ENCODE assay signal across 1 cellular context in the genomic region with DNA sequence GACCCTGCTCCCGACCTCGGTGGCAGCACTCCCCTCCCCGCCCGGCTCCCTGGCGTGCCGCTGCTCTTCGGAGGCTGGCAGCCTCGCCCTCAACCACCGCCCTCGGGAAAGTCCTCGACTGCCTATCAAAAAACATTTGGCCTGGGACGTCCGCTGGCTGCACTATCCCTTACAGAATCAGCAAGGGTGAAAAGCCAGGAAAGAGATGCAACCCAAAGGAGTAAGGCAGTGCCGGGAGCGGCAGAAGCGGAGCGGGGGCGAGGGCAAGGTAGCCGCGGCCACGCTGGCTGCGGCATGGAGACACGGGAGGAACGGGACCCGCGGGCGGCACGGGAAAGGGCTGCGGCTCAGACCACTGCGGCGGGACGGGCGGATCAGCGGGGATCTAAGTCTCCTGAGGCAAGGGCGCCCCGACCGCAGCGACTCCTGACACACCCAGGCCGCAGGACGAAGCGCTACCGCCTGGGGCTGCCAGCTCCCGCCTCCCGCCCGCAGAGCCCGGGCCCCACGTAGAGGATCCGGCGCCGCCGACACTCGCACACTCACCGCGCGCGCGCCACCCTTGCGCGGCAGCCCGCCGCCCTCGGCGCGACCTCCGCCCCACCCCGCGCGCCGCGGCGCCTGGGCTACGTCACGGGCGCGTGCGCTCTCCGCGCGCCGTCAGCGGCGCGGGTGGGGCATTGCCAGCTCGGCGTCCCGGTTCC.
TF ChIP-seq lines count a peak whose summit lies in the region.

A gene with protein sequence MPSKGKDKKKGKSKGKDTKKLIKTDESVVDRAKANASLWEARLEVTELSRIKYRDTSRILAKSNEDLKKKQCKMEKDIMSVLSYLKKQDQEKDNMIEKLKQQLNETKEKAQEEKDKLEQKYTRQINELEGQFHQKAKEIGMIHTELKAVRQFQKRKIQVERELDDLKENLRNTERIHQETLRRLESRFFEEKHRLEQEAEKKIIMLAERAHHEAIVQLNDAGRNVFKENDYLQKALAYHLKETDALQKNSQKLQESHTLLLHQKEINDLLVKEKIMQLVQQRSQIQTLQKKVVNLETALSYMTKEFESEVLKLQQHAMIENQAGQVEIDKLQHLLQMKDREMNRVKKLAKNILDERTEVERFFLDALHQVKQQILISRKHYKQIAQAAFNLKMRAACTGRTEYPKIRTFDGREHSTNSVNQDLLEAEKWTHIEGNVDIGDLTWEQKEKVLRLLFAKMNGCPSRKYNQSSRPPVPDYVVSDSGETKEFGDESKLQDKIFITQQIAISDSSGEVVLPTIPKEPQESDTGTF (plus strand): TSS at position 646 of the 704 bp plus-strand sequence. CDS start 130 bp downstream, outside the sequence.
A gene with protein sequence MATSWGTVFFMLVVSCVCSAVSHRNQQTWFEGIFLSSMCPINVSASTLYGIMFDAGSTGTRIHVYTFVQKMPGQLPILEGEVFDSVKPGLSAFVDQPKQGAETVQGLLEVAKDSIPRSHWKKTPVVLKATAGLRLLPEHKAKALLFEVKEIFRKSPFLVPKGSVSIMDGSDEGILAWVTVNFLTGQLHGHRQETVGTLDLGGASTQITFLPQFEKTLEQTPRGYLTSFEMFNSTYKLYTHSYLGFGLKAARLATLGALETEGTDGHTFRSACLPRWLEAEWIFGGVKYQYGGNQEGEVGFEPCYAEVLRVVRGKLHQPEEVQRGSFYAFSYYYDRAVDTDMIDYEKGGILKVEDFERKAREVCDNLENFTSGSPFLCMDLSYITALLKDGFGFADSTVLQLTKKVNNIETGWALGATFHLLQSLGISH (minus strand): TSS at position 585 of the 704 bp plus-strand sequence. CDS start 31,186 bp downstream, outside the sequence.

TF ChIP-seq in HepG2, 621 proteins besides CTCF, POLR2A, EP300 and RAD21 (continued from another document and continues in another):
- TF ChIP-seq, protein P1, sequence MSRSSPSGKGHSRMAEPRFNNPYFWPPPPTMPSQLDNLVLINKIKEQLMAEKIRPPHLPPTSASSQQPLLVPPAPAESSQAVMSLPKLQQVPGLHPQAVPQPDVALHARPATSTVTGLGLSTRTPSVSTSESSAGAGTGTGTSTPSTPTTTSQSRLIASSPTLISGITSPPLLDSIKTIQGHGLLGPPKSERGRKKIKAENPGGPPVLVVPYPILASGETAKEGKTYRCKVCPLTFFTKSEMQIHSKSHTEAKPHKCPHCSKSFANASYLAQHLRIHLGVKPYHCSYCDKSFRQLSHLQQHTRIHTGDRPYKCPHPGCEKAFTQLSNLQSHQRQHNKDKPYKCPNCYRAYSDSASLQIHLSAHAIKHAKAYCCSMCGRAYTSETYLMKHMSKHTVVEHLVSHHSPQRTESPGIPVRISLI (CRISPR knock-in tag; IDR thresholded peaks at IDR 0.05; ENCODE audit: borderline replicate concordance), result peak; percentile 40; the same call in 1 of the 2 replicates
- no peak for TF ChIP-seq ZNF468 (CRISPR knock-in tag; IDR thresholded peaks at IDR 0.05)
- TF ChIP-seq, protein P2, sequence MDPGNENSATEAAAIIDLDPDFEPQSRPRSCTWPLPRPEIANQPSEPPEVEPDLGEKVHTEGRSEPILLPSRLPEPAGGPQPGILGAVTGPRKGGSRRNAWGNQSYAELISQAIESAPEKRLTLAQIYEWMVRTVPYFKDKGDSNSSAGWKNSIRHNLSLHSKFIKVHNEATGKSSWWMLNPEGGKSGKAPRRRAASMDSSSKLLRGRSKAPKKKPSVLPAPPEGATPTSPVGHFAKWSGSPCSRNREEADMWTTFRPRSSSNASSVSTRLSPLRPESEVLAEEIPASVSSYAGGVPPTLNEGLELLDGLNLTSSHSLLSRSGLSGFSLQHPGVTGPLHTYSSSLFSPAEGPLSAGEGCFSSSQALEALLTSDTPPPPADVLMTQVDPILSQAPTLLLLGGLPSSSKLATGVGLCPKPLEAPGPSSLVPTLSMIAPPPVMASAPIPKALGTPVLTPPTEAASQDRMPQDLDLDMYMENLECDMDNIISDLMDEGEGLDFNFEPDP (CRISPR knock-in tag; conservative IDR thresholded peaks at IDR 0.05), result no peak
- no peak for TF ChIP-seq GZF1 (CRISPR knock-in tag; IDR thresholded peaks at IDR 0.05)
- peak; percentile 32; the same call in 1 of the 2 replicates for TF ChIP-seq POGZ (CRISPR knock-in tag; IDR thresholded peaks at IDR 0.05)
- no peak for TF ChIP-seq ADNP (CRISPR knock-in tag; IDR thresholded peaks at IDR 0.05)
- peak; percentile 80 for TF ChIP-seq ZNF235 (CRISPR knock-in tag; IDR thresholded peaks at IDR 0.05; ENCODE audit: borderline replicate concordance)
- TF ChIP-seq, protein P3, sequence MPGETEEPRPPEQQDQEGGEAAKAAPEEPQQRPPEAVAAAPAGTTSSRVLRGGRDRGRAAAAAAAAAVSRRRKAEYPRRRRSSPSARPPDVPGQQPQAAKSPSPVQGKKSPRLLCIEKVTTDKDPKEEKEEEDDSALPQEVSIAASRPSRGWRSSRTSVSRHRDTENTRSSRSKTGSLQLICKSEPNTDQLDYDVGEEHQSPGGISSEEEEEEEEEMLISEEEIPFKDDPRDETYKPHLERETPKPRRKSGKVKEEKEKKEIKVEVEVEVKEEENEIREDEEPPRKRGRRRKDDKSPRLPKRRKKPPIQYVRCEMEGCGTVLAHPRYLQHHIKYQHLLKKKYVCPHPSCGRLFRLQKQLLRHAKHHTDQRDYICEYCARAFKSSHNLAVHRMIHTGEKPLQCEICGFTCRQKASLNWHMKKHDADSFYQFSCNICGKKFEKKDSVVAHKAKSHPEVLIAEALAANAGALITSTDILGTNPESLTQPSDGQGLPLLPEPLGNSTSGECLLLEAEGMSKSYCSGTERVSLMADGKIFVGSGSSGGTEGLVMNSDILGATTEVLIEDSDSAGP (CRISPR knock-in tag; IDR thresholded peaks at IDR 0.05; ENCODE audit: borderline replicate concordance), result peak; percentile 79
- TF ChIP-seq ZNF124 (CRISPR knock-in tag; IDR thresholded peaks at IDR 0.05), result no peak
- TF ChIP-seq, protein P4, sequence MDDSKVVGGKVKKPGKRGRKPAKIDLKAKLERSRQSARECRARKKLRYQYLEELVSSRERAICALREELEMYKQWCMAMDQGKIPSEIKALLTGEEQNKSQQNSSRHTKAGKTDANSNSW (CRISPR knock-in tag; IDR thresholded peaks at IDR 0.05; ENCODE audit: borderline replicate concordance), result no peak
- no peak for TF ChIP-seq SMC3 (IDR thresholded peaks at IDR 0.05; ENCODE audit: low read length)
- no peak for TF ChIP-seq MTA3 (CRISPR knock-in tag; IDR thresholded peaks at IDR 0.05)
- TF ChIP-seq, protein P5, sequence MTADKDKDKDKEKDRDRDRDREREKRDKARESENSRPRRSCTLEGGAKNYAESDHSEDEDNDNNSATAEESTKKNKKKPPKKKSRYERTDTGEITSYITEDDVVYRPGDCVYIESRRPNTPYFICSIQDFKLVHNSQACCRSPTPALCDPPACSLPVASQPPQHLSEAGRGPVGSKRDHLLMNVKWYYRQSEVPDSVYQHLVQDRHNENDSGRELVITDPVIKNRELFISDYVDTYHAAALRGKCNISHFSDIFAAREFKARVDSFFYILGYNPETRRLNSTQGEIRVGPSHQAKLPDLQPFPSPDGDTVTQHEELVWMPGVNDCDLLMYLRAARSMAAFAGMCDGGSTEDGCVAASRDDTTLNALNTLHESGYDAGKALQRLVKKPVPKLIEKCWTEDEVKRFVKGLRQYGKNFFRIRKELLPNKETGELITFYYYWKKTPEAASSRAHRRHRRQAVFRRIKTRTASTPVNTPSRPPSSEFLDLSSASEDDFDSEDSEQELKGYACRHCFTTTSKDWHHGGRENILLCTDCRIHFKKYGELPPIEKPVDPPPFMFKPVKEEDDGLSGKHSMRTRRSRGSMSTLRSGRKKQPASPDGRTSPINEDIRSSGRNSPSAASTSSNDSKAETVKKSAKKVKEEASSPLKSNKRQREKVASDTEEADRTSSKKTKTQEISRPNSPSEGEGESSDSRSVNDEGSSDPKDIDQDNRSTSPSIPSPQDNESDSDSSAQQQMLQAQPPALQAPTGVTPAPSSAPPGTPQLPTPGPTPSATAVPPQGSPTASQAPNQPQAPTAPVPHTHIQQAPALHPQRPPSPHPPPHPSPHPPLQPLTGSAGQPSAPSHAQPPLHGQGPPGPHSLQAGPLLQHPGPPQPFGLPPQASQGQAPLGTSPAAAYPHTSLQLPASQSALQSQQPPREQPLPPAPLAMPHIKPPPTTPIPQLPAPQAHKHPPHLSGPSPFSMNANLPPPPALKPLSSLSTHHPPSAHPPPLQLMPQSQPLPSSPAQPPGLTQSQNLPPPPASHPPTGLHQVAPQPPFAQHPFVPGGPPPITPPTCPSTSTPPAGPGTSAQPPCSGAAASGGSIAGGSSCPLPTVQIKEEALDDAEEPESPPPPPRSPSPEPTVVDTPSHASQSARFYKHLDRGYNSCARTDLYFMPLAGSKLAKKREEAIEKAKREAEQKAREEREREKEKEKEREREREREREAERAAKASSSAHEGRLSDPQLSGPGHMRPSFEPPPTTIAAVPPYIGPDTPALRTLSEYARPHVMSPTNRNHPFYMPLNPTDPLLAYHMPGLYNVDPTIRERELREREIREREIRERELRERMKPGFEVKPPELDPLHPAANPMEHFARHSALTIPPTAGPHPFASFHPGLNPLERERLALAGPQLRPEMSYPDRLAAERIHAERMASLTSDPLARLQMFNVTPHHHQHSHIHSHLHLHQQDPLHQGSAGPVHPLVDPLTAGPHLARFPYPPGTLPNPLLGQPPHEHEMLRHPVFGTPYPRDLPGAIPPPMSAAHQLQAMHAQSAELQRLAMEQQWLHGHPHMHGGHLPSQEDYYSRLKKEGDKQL (CRISPR knock-in tag; IDR thresholded peaks at IDR 0.05; ENCODE audit: low read depth), result no peak
- TF ChIP-seq, protein P6, sequence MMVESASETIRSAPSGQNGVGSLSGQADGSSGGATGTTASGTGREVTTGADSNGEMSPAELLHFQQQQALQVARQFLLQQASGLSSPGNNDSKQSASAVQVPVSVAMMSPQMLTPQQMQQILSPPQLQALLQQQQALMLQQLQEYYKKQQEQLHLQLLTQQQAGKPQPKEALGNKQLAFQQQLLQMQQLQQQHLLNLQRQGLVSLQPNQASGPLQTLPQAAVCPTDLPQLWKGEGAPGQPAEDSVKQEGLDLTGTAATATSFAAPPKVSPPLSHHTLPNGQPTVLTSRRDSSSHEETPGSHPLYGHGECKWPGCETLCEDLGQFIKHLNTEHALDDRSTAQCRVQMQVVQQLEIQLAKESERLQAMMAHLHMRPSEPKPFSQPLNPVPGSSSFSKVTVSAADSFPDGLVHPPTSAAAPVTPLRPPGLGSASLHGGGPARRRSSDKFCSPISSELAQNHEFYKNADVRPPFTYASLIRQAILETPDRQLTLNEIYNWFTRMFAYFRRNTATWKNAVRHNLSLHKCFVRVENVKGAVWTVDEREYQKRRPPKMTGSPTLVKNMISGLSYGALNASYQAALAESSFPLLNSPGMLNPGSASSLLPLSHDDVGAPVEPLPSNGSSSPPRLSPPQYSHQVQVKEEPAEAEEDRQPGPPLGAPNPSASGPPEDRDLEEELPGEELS (CRISPR knock-in tag; IDR thresholded peaks at IDR 0.05), result peak; percentile 20; the same call in 1 of the 2 replicates
- TF ChIP-seq KLF15 (CRISPR knock-in tag; IDR thresholded peaks at IDR 0.05; ENCODE audit: borderline replicate concordance), result peak; percentile 52; the same call in 1 of the 2 replicates
- TF ChIP-seq ZKSCAN5 (CRISPR knock-in tag; IDR thresholded peaks at IDR 0.05), result no peak
- TF ChIP-seq ATF7 (IDR thresholded peaks at IDR 0.05), result no peak
- no peak for TF ChIP-seq ATF7 (CRISPR knock-in tag; IDR thresholded peaks at IDR 0.05)
- no peak; the same call in 1 of the 2 replicates for TF ChIP-seq MED1 (CRISPR knock-in tag; IDR thresholded peaks at IDR 0.05)
- TF ChIP-seq ZNF670 (CRISPR knock-in tag; IDR thresholded peaks at IDR 0.05; ENCODE audit: borderline replicate concordance), result no peak; the same call in 1 of the 2 replicates
- no peak for TF ChIP-seq ZNF737 (CRISPR knock-in tag; IDR thresholded peaks at IDR 0.05; ENCODE audit: borderline replicate concordance)
- TF ChIP-seq, protein P7, sequence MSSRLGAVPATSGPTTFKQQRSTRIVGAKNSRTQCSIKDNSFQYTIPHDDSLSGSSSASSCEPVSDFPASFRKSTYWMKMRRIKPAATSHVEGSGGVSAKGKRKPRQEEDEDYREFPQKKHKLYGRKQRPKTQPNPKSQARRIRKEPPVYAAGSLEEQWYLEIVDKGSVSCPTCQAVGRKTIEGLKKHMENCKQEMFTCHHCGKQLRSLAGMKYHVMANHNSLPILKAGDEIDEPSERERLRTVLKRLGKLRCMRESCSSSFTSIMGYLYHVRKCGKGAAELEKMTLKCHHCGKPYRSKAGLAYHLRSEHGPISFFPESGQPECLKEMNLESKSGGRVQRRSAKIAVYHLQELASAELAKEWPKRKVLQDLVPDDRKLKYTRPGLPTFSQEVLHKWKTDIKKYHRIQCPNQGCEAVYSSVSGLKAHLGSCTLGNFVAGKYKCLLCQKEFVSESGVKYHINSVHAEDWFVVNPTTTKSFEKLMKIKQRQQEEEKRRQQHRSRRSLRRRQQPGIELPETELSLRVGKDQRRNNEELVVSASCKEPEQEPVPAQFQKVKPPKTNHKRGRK (CRISPR knock-in tag; IDR thresholded peaks at IDR 0.05), result peak; percentile 25; the same call in 1 of the 2 replicates
- no peak for TF ChIP-seq CBX2 (IDR thresholded peaks at IDR 0.05; ENCODE audit: low read depth, low read length)
- no peak for TF ChIP-seq CBX2 (CRISPR knock-in tag; IDR thresholded peaks at IDR 0.05; ENCODE audit: low read depth)
- TF ChIP-seq ZNF44 (CRISPR knock-in tag; IDR thresholded peaks at IDR 0.05), result no peak
- TF ChIP-seq FOXK2 (IDR thresholded peaks at IDR 0.05), result no peak
- no peak for TF ChIP-seq ZNF232 (CRISPR knock-in tag; IDR thresholded peaks at IDR 0.05; ENCODE audit: borderline replicate concordance)
- 0 out of 2 replicates have a peak, but pooled peaks have one; percentile 8 for TF ChIP-seq SRF (IDR thresholded peaks at IDR 0.05; ENCODE audit: low read depth, low read length)
